ENCODE assay signal across 25 cellular contexts in the genomic region with DNA sequence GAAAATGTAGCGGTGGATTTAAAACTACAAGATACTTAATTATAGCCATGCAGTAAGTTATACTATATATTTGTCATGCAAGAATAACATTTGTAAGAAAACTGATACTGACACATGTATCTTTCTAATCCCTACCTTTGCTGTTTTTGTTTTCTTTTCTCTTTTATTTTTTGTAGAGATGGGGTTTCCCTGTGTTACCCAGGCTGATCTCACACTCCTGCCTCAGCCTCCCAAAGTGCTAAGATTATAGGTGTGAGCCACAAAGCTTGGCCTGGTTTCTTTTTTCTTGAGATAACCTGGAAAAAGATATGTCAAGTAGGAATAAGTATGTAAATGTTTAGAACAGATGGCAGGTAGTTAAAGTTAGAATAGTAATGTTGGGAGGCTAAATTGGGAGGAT. TPM values are rescaled to one million over a fixed set of nuclear protein-coding genes. Genes with fewer than 3 reads are reported as not detected.
DNase-seq lines count a peak whose midpoint lies in the region; ATAC-seq lines count a peak whose summit lies in the region.
"Had no signal": no experiment of that assay in that cellular context is flagged by ENCODE, and none has a peak within 500 bp of the region (broad histone marks: within the 10 kb centered on the region; RNA-seq: fewer than 3 reads in every experiment).

No MANE protein-coding gene starts in this region.

- CTCF ChIA-PET in T-cell (lab: Charles Lee): no interaction called here

- peaks cover 25% of the 10 kb centered on the region for H3K4me1 Mint-ChIP-seq in activated T-cell treated with anti-CD3 and anti-CD28 coated beads, Interleukin-2, amount 50 U/mL, for 72 hours (ENCODE audit: low read depth)
- peaks cover 35% of the 10 kb centered on the region for H3K4me1 Mint-ChIP-seq in activated T-cell treated with anti-CD3 and anti-CD28 coated beads, Interleukin-2, amount 50 U/mL, for 4 hours (ENCODE audit: low read depth)
- H3K4me1 Mint-ChIP-seq in T-cell: peaks cover 33 to 52% (median 50%) of the 10 kb centered on the region in 3 donors
- peaks cover 21 to 43% (median 25%) of the 10 kb centered on the region in 3 donors for H3K4me1 Mint-ChIP-seq in naive B cell
- H3K4me1 Mint-ChIP-seq in stimulated activated effector memory CD8-positive, alpha-beta T cell treated with anti-CD3 and anti-CD28 coated beads, Interleukin-12 subunit alpha, Interleukin-12 subunit beta, amount 100 ng/mL, for 72 hours: peaks cover 37% of the 10 kb centered on the region

- peaks cover 3 to 6% of the 10 kb centered on the region in 2 donors for H3K36me3 Mint-ChIP-seq in activated T-cell treated with anti-CD3 and anti-CD28 coated beads, Interleukin-2, amount 50 U/mL, for 72 hours (ENCODE audit: insufficient read depth in 2 of 2)
- H3K36me3 Mint-ChIP-seq in activated T-cell treated with anti-CD3 and anti-CD28 coated beads, Interleukin-2, amount 50 U/mL, for 4 hours (ENCODE audit: insufficient read depth): peaks cover 20% of the 10 kb centered on the region
- H3K36me3 Mint-ChIP-seq in T-cell: peaks cover 25% of the 10 kb centered on the region
- H3K36me3 Mint-ChIP-seq in naive B cell: peaks cover 4 to 8% of the 10 kb centered on the region in 2 donors
- H3K36me3 Mint-ChIP-seq in stimulated activated effector memory CD8-positive, alpha-beta T cell treated with anti-CD3 and anti-CD28 coated beads, Interleukin-12 subunit alpha, Interleukin-12 subunit beta, amount 100 ng/mL, for 72 hours: peaks cover 40% of the 10 kb centered on the region

- no peak for ATAC-seq in activated T-cell treated with anti-CD3 and anti-CD28 coated beads, Interleukin-2, amount 50 U/mL, for 72 hours (replicated peaks in 1 of 2)
- ATAC-seq in activated T-cell treated with anti-CD3 and anti-CD28 coated beads, Interleukin-2, amount 50 U/mL, for 4 hours: no peak
- ATAC-seq in T-cell (replicated peaks in 1 of 4) (no peak), naive B cell (ENCODE audit: low read depth in 2 of 2) (no peak), GM19324 (IDR thresholded peaks at IDR 0.05; ENCODE audit: low FRiP score, unreplicated experiment) (no peak), GM21576 (IDR thresholded peaks at IDR 0.05; ENCODE audit: unreplicated experiment) (no peak)
- ATAC-seq in stimulated activated effector memory CD8-positive, alpha-beta T cell treated with anti-CD3 and anti-CD28 coated beads, Interleukin-12 subunit alpha, Interleukin-12 subunit beta, amount 100 ng/mL, for 72 hours: no peak

- POLR2A ChIA-PET in T-cell (lab: Charles Lee): no interaction called here

- no peak overlapping the region for H3K4me3 Mint-ChIP-seq in activated T-cell treated with anti-CD3 and anti-CD28 coated beads, Interleukin-2, amount 50 U/mL, for 72 hours
- H3K4me3 Mint-ChIP-seq in activated T-cell treated with anti-CD3 and anti-CD28 coated beads, Interleukin-2, amount 50 U/mL, for 4 hours: no peak overlapping the region
- H3K4me3 Mint-ChIP-seq in T-cell: no peak overlapping the region
- no peak overlapping the region for H3K4me3 Mint-ChIP-seq in naive B cell
- no peak overlapping the region for H3K4me3 Mint-ChIP-seq in stimulated activated effector memory CD8-positive, alpha-beta T cell treated with anti-CD3 and anti-CD28 coated beads, Interleukin-12 subunit alpha, Interleukin-12 subunit beta, amount 100 ng/mL, for 72 hours
- H3K4me3 Mint-ChIP-seq: HFFc6 had no signal

- no peak for DNase-seq in activated T-cell treated with anti-CD3 and anti-CD28 coated beads, Interleukin-2, amount 50 U/mL, for 72 hours
- DNase-seq in activated T-cell treated with anti-CD3 and anti-CD28 coated beads, Interleukin-2, amount 50 U/mL, for 4 hours: no peak
- DNase-seq in T-cell: no peak
- no peak for DNase-seq in naive B cell
- DNase-seq in stimulated activated effector memory CD8-positive, alpha-beta T cell treated with anti-CD3 and anti-CD28 coated beads, Interleukin-12 subunit alpha, Interleukin-12 subunit beta, amount 100 ng/mL, for 72 hours (ENCODE audit: low spot score in 2 of 2): no peak
- no peak for DNase-seq in NCI-H128 (lab: John Stamatoyannopoulos, UW; ENCODE audit: unreplicated experiment)
- DNase-seq: Calu3, DMS79 treated with DMSO at 0.1 percent for 48 hours, GF-D8, GOT3, HFFc6, KBM-7, MV-4-11, NCI-H1105, NCI-H146, NCI-H1930, NCI-H446, NCI-H524 treated with DMSO at 0.1 percent for 48 hours, NCI-H774, SK-N-SH had no signal

- no peaks in the 10 kb centered on the region for H3K9me3 Mint-ChIP-seq in activated T-cell treated with anti-CD3 and anti-CD28 coated beads, Interleukin-2, amount 50 U/mL, for 72 hours
- H3K9me3 Mint-ChIP-seq in activated T-cell treated with anti-CD3 and anti-CD28 coated beads, Interleukin-2, amount 50 U/mL, for 4 hours: no peaks in the 10 kb centered on the region
- H3K9me3 Mint-ChIP-seq in T-cell (no peaks in the 10 kb centered on the region), naive B cell (no peaks in the 10 kb centered on the region)
- H3K9me3 Mint-ChIP-seq in stimulated activated effector memory CD8-positive, alpha-beta T cell treated with anti-CD3 and anti-CD28 coated beads, Interleukin-12 subunit alpha, Interleukin-12 subunit beta, amount 100 ng/mL, for 72 hours: no peaks in the 10 kb centered on the region
- H3K9me3 Mint-ChIP-seq: HFFc6 had no signal

- no peaks in the 10 kb centered on the region for H3K27me3 Mint-ChIP-seq in activated T-cell treated with anti-CD3 and anti-CD28 coated beads, Interleukin-2, amount 50 U/mL, for 72 hours (ENCODE audit: low read depth)
- no peaks in the 10 kb centered on the region for H3K27me3 Mint-ChIP-seq in activated T-cell treated with anti-CD3 and anti-CD28 coated beads, Interleukin-2, amount 50 U/mL, for 4 hours (ENCODE audit: low read depth)
- no peaks in the 10 kb centered on the region for H3K27me3 Mint-ChIP-seq in T-cell
- H3K27me3 Mint-ChIP-seq in naive B cell: no peaks in the 10 kb centered on the region

- H3K27ac Mint-ChIP-seq in activated T-cell treated with anti-CD3 and anti-CD28 coated beads, Interleukin-2, amount 50 U/mL, for 72 hours: peak overlapping the region; percentile 58
- H3K27ac Mint-ChIP-seq in T-cell: peak overlapping the region; percentile 40 to 69
- H3K27ac Mint-ChIP-seq in naive B cell: peak overlapping the region in 5 of 6 donors; percentile 34 to 86 (median 65)
- peak overlapping the region; percentile 66 for H3K27ac Mint-ChIP-seq in stimulated activated effector memory CD8-positive, alpha-beta T cell treated with anti-CD3 and anti-CD28 coated beads, Interleukin-12 subunit alpha, Interleukin-12 subunit beta, amount 100 ng/mL, for 72 hours
- H3K27ac Mint-ChIP-seq: HFFc6 had no signal

RNA-seq across cellular contexts. Expression of a gene that starts 44.1 kb away (rescaled TPM):
- 10 to 100 TPM; 53.0 to 63.4 TPM for total RNA-seq in activated T-cell treated with anti-CD3 and anti-CD28 coated beads, Interleukin-2, amount 50 U/mL, for 72 hours
- total RNA-seq in activated T-cell treated with anti-CD3 and anti-CD28 coated beads, Interleukin-2, amount 50 U/mL, for 4 hours: 10 to 100 TPM; 35.7 to 40.9 (median 38.7) TPM
- 10 to 100 TPM; 49.3 to 64.5 (median 60.3) TPM for total RNA-seq in T-cell
- 10 to 100 TPM; 21.5 to 56.5 (median 46.4) TPM for polyA plus RNA-seq in naive B cell (ENCODE audit: low read depth in 6 of 6)

RNA-seq across cellular contexts. Expression of a gene that starts 47.3 kb away (rescaled TPM):
- under 1 TPM in 1 of 2 donors, not detected in 1; 0.44 TPM for total RNA-seq in activated T-cell treated with anti-CD3 and anti-CD28 coated beads, Interleukin-2, amount 50 U/mL, for 72 hours
- not detected for total RNA-seq in activated T-cell treated with anti-CD3 and anti-CD28 coated beads, Interleukin-2, amount 50 U/mL, for 4 hours
- not detected for total RNA-seq in T-cell
- not detected for polyA plus RNA-seq in naive B cell (ENCODE audit: low read depth in 6 of 6)
- total RNA-seq: Calu3, HFFc6, LHCN-M2, MCF 10A had no signal
- polyA plus RNA-seq: AG04450, SK-N-SH had no signal

RNA-seq across cellular contexts. Expression of a gene that starts 58.6 kb away (rescaled TPM):
- 10 to 100 TPM; 50.7 to 68.2 TPM for total RNA-seq in activated T-cell treated with anti-CD3 and anti-CD28 coated beads, Interleukin-2, amount 50 U/mL, for 72 hours
- total RNA-seq in activated T-cell treated with anti-CD3 and anti-CD28 coated beads, Interleukin-2, amount 50 U/mL, for 4 hours: 10 to 100 TPM; 33.8 to 61.0 (median 48.4) TPM
- 10 to 100 TPM; 38.2 to 45.6 (median 44.1) TPM for total RNA-seq in T-cell
- polyA plus RNA-seq in naive B cell (ENCODE audit: low read depth in 6 of 6): 10 to 100 TPM; 23.5 to 76.5 (median 53.0) TPM
